ENCODE assay signal across 7 cellular contexts in the genomic region with DNA sequence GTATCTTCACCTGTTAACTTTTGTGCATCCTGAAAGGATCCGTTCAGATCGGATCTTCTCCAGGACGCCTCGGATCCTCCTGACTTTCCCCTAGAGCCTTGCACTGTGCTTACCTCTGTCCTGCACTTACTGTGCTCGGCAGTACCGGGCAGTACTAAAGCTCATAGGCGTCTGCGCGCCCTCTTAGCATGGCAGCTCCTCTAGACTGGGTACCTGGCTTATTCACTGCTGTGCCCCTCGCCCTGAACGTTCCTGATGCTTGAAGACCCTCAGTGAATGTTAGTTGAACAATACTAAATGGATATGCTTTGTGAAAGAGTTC. TPM values are rescaled to one million over a fixed set of nuclear protein-coding genes. Genes with fewer than 3 reads are reported as not detected.
DNase-seq lines count a peak whose midpoint lies in the region; ATAC-seq, FAIRE-seq and TF ChIP-seq lines count a peak whose summit lies in the region.

No MANE protein-coding gene starts in this region.

- no peaks in the 10 kb centered on the region for H3K9me3 Mint-ChIP-seq in activated CD8-positive, alpha-beta T cell treated with anti-CD3 and anti-CD28 coated beads, Interleukin-2, amount 10 ng/mL, durations not matched to agents 7 days and 5 days (ENCODE audit: insufficient read depth)

- peak overlapping the region; percentile 60 for H3K27ac Mint-ChIP-seq in activated CD8-positive, alpha-beta T cell treated with anti-CD3 and anti-CD28 coated beads, Interleukin-2, amount 10 ng/mL, durations not matched to agents 7 days and 5 days

- POLR2A ChIA-PET in HEK293 (lab: Yijun Ruan, JAX) = interaction anchor here (1.5 kb wide), 1 partner anchor 9 kb away, joined by 4 read pairs; no protein-coding TSS in a partner anchor
- POLR2A ChIA-PET in activated CD8-positive, alpha-beta T cell treated with anti-CD3 and anti-CD28 coated beads, Interleukin-2, amount 10 ng/mL, durations not matched to agents 7 days and 5 days (lab: Charles Lee) = interaction anchor here (0.7 kb wide), 1 partner anchor 180 kb away, joined by 3 read pairs; no protein-coding TSS in a partner anchor

- H3K9me3 ChIP-seq in HEK293 (ENCODE audit: control insufficient read depth, insufficient read depth, low read depth, low read length) = no peaks in the 10 kb centered on the region
- H3K9me3 ChIP-seq in hepatocyte (ENCODE audit: low read depth) = no peaks in the 10 kb centered on the region
- H3K9me3 ChIP-seq in small intestine (ENCODE audit: control insufficient read depth, low read depth) = no peaks in the 10 kb centered on the region

- no peaks in the 10 kb centered on the region for H4K20me1 ChIP-seq in hepatocyte (ENCODE audit: insufficient read depth, poor library complexity, severe bottlenecking)

- H3K4me1 ChIP-seq in HEK293 (ENCODE audit: control insufficient read depth, insufficient read depth, low read length) = no peaks in the 10 kb centered on the region
- no peaks in the 10 kb centered on the region for H3K4me1 ChIP-seq in hepatocyte (ENCODE audit: insufficient read depth)
- peaks cover 0 to 2% of the 10 kb centered on the region in 2 donors for H3K4me1 ChIP-seq in small intestine (ENCODE audit: control insufficient read depth in 2 of 2, insufficient read depth in 1 of 2, low read depth in 1 of 2, low read length in 1 of 2)

- FAIRE-seq in small intestine (lab: Jason Lieb, UNC) = no peak

- H3K27ac ChIP-seq in HEK293 (ENCODE audit: extremely low read depth, low read depth, low read length) = no peak overlapping the region
- H3K27ac ChIP-seq in hepatocyte = peak overlapping the region; percentile 74
- peak overlapping the region in 1 of 2 donors; percentile 57 for H3K27ac ChIP-seq in small intestine (ENCODE audit: low read depth in 1 of 2, low read length in 1 of 2)

- TF ChIP-seq POLR2A in lower leg skin (IDR thresholded peaks at IDR 0.05) = no peak

- H3K36me3 ChIP-seq in HEK293 (ENCODE audit: control insufficient read depth in 2 of 2, insufficient read depth in 1 of 2, low read length in 2 of 2) (no peaks in the 10 kb centered on the region), hepatocyte (replicated peaks; ENCODE audit: insufficient read depth, low read depth) (no peaks in the 10 kb centered on the region), small intestine (ENCODE audit: control insufficient read depth in 2 of 2, insufficient read depth in 2 of 2, low read length in 2 of 2) (no peaks in the 10 kb centered on the region)

- H3K4me3 ChIP-seq in HEK293 (ENCODE audit: low read depth, low read length) = peak overlapping the region; percentile 47
- peak overlapping the region; percentile 63 for H3K4me3 ChIP-seq in hepatocyte
- H3K4me3 ChIP-seq in small intestine (ENCODE audit: low read depth in 1 of 2, low read length in 2 of 2) = peak overlapping the region; percentile 76 to 80
- H3K4me3 ChIP-seq in lower leg skin (ENCODE audit: low read depth, poor library complexity, severe bottlenecking) = no peak overlapping the region

- peak overlapping the region; percentile 98 for H3K4me2 ChIP-seq in hepatocyte

- H2AFZ ChIP-seq in hepatocyte = peak overlapping the region; percentile 98

- no peaks in the 10 kb centered on the region for H3K9me2 ChIP-seq in hepatocyte (replicated peaks; ENCODE audit: insufficient read depth)

- intact Hi-C loops in lower leg skin (cut with DNase I; ENCODE audit: low total_unique reads) = no loop called here

- WGBS in hepatocyte (ENCODE audit: low lambda C conversion rate, missing lambda C conversion rate) = 33% methylated on average over 11 of the region's 11 CpGs
- 11 to 34% (median 26%) methylated on average over 11 of the region's 11 CpGs for WGBS in small intestine, 3 donors
- 18 to 33% methylated on average over 11 of the region's 11 CpGs for WGBS in lower leg skin, 2 donors

- no peaks in the 10 kb centered on the region for H3K27me3 ChIP-seq in hepatocyte
- H3K27me3 ChIP-seq in small intestine (ENCODE audit: control insufficient read depth in 2 of 2, insufficient read depth in 2 of 2, low read length in 2 of 2) = no peaks in the 10 kb centered on the region

- peaks cover 18% of the 10 kb centered on the region for H3K79me2 ChIP-seq in hepatocyte

- peaks cover 2% of the 10 kb centered on the region for H3K36me3 Mint-ChIP-seq in activated CD8-positive, alpha-beta T cell treated with anti-CD3 and anti-CD28 coated beads, Interleukin-2, amount 10 ng/mL, durations not matched to agents 7 days and 5 days (ENCODE audit: low read depth)

- H3K27me3 Mint-ChIP-seq in activated CD8-positive, alpha-beta T cell treated with anti-CD3 and anti-CD28 coated beads, Interleukin-2, amount 10 ng/mL, durations not matched to agents 7 days and 5 days (ENCODE audit: low read depth) = no peaks in the 10 kb centered on the region

- H3K4me3 Mint-ChIP-seq in activated CD8-positive, alpha-beta T cell treated with anti-CD3 and anti-CD28 coated beads, Interleukin-2, amount 10 ng/mL, durations not matched to agents 7 days and 5 days = peak overlapping the region; percentile 79

- no peak for DNase-seq in activated CD8-positive, alpha-beta T cell treated with anti-CD3 and anti-CD28 coated beads, Interleukin-2, amount 10 ng/mL, durations not matched to agents 7 days and 5 days
- DNase-seq in hepatocyte (ENCODE audit: low spot score) (no peak), small intestine (no peak), AG08396 (ENCODE audit: low spot score) (no peak), lower leg skin (ENCODE audit: low spot score in 2 of 2) (no peak)

- peak; percentile 18 for ATAC-seq in activated CD8-positive, alpha-beta T cell treated with anti-CD3 and anti-CD28 coated beads, Interleukin-2, amount 10 ng/mL, durations not matched to agents 7 days and 5 days
- ATAC-seq in GM18868 (IDR thresholded peaks at IDR 0.05; ENCODE audit: unreplicated experiment) = no peak

- TF ChIP-seq CTCF in HEK293 (tag by site-specific recombination; IDR thresholded peaks at IDR 0.05) (no peak), hepatocyte (IDR thresholded peaks at IDR 0.05; ENCODE audit: poor library complexity) (no peak), lower leg skin (IDR thresholded peaks at IDR 0.05) (no peak)

- H3K4me1 Mint-ChIP-seq in activated CD8-positive, alpha-beta T cell treated with anti-CD3 and anti-CD28 coated beads, Interleukin-2, amount 10 ng/mL, durations not matched to agents 7 days and 5 days (ENCODE audit: low read depth) = peaks cover 15% of the 10 kb centered on the region

- CTCF ChIA-PET in HEK293 (lab: Yijun Ruan, JAX) = interaction anchor here (0.9 kb wide), 1 partner anchor 12 kb away, joined by 3 read pairs; no protein-coding TSS in a partner anchor
- CTCF ChIA-PET in activated CD8-positive, alpha-beta T cell treated with anti-CD3 and anti-CD28 coated beads, Interleukin-2, amount 10 ng/mL, durations not matched to agents 7 days and 5 days (lab: Charles Lee) = no interaction called here

TF ChIP-seq in HEK293, 187 proteins besides CTCF, POLR2A, EP300 and RAD21:
- TF ChIP-seq ZBTB20 (tag by site-specific recombination; IDR thresholded peaks at IDR 0.05) (0 out of 2 replicates have a peak, but pooled peaks have one; percentile 39), ZNF600 (tag by site-specific recombination; IDR thresholded peaks at IDR 0.05) (peak; percentile 72), PRDM1 (tag by site-specific recombination; IDR thresholded peaks at IDR 0.05) (0 out of 2 replicates have a peak, but pooled peaks have one; percentile 15)
- TF ChIP-seq, protein P1, sequence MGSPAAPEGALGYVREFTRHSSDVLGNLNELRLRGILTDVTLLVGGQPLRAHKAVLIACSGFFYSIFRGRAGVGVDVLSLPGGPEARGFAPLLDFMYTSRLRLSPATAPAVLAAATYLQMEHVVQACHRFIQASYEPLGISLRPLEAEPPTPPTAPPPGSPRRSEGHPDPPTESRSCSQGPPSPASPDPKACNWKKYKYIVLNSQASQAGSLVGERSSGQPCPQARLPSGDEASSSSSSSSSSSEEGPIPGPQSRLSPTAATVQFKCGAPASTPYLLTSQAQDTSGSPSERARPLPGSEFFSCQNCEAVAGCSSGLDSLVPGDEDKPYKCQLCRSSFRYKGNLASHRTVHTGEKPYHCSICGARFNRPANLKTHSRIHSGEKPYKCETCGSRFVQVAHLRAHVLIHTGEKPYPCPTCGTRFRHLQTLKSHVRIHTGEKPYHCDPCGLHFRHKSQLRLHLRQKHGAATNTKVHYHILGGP (tag by site-specific recombination; IDR thresholded peaks at IDR 0.05) = no peak

RNA-seq across cellular contexts. Expression of gene SCP2, which starts 1.0 kb away (rescaled TPM):
- 10 to 100 TPM; 87.2 to 95.9 TPM for total RNA-seq in activated CD8-positive, alpha-beta T cell treated with anti-CD3 and anti-CD28 coated beads, Interleukin-2, amount 10 ng/mL, durations not matched to agents 7 days and 5 days
- total RNA-seq in hepatocyte = 271 and 310 TPM in 2 replicates
- polyA plus RNA-seq in hepatocyte = 155 and 201 TPM in 2 replicates
- polyA plus RNA-seq in small intestine = 100 to 1,000 TPM; 239 to 852 (median 488) TPM
- 100 to 1,000 TPM in 2 of 4 donors, 10 to 100 TPM in 2; 79.4 to 124 (median 106) TPM for total RNA-seq in lower leg skin

RNA-seq across cellular contexts. Expression of gene ECHDC2, which starts 6.5 kb away (rescaled TPM):
- 10 to 100 TPM; 30.0 to 35.3 TPM for total RNA-seq in activated CD8-positive, alpha-beta T cell treated with anti-CD3 and anti-CD28 coated beads, Interleukin-2, amount 10 ng/mL, durations not matched to agents 7 days and 5 days
- total RNA-seq in hepatocyte (46.9 and 67.4 TPM in 2 replicates), lower leg skin (100 to 1,000 TPM in 1 of 4 donors, 10 to 100 TPM in 3; 68.1 to 129 (median 79.0) TPM)
- polyA plus RNA-seq in hepatocyte (99.5 and 106 TPM in 2 replicates), small intestine (100 to 1,000 TPM in 2 of 3 donors, 10 to 100 TPM in 1; 67.4 to 255 (median 219) TPM)
